Comparison of ENCODE assay signal across 10 cellular contexts in genomic region chr10:22629126-22629525, GRCh38.
A peak's percentile ranks its signal among the peaks of the same experiment; 100 is the strongest.
DNase-seq lines count a peak whose midpoint lies in the region; ATAC-seq lines count a peak whose summit lies in the region.
"Had no signal": no experiment of that assay in that cellular context is flagged by ENCODE, and none has a peak within 500 bp of the region (broad histone marks: within the 10 kb centered on the region; RNA-seq: fewer than 3 reads in every experiment).

No MANE protein-coding gene starts in this region.

- H3K4me1 Mint-ChIP-seq in activated CD4-positive, alpha-beta memory T cell treated with anti-CD3 and anti-CD28 coated beads, Interleukin-2, amount 10 ng/mL, durations not matched to agents 7 days and 5 days, result peaks cover 94% of the 10 kb centered on the region

- peaks cover 5% of the 10 kb centered on the region for H3K36me3 Mint-ChIP-seq in activated CD4-positive, alpha-beta memory T cell treated with anti-CD3 and anti-CD28 coated beads, Interleukin-2, amount 10 ng/mL, durations not matched to agents 7 days and 5 days (ENCODE audit: low read depth)

- ATAC-seq in GM18909 (IDR thresholded peaks at IDR 0.05; ENCODE audit: poor library complexity, unreplicated experiment), result peak; percentile 24

- H3K4me1 ChIP-seq in BLaER1 treated with 17β-estradiol and CSF1 and Interleukin-3, amounts not matched to agents 10 nM and 100 nM, result peaks cover 17 to 92% (median 22%) of the 10 kb centered on the region in 10 experiments

- no peak overlapping the region for H3K4me3 Mint-ChIP-seq in activated CD4-positive, alpha-beta memory T cell treated with anti-CD3 and anti-CD28 coated beads, Interleukin-2, amount 10 ng/mL, durations not matched to agents 7 days and 5 days

- H3K27me3 ChIP-seq in BLaER1 treated with 17β-estradiol and CSF1 and Interleukin-3, amounts not matched to agents 10 nM and 100 nM, result no peaks in the 10 kb centered on the region

- peak overlapping the region in 6 of 11 experiments; percentile 8 to 97 (median 78); a peak in 6 of 22 replicates for H3K4me2 ChIP-seq in BLaER1 treated with 17β-estradiol and CSF1 and Interleukin-3, amounts not matched to agents 10 nM and 100 nM

- CTCF ChIA-PET in activated CD4-positive, alpha-beta memory T cell treated with anti-CD3 and anti-CD28 coated beads, Interleukin-2, amount 10 ng/mL, durations not matched to agents 7 days and 5 days (lab: Charles Lee), result interaction anchor here (0.6 to 5.3 kb wide), 7 partner anchors 9 to 615 kb away, joined by 3 to 28 read pairs (median 6); no protein-coding TSS in a partner anchor

- peak overlapping the region in 3 of 11 experiments; percentile 80 to 96 (median 95); a peak in 5 of 22 replicates for H3K27ac ChIP-seq in BLaER1 treated with 17β-estradiol and CSF1 and Interleukin-3, amounts not matched to agents 10 nM and 100 nM

- no peak overlapping the region for H3K9ac ChIP-seq in BLaER1 treated with 17β-estradiol and CSF1 and Interleukin-3, amounts not matched to agents 10 nM and 100 nM

- no peak overlapping the region for H3K4me3 ChIP-seq in BLaER1 treated with 17β-estradiol and CSF1 and Interleukin-3, amounts not matched to agents 10 nM and 100 nM

- peak overlapping the region; percentile 69 for H3K27ac Mint-ChIP-seq in activated CD4-positive, alpha-beta memory T cell treated with anti-CD3 and anti-CD28 coated beads, Interleukin-2, amount 10 ng/mL, durations not matched to agents 7 days and 5 days

- peaks cover 0 to 6% (median 0%) of the 10 kb centered on the region in 11 experiments; a peak in 2 of 22 replicates for H3K9me3 ChIP-seq in BLaER1 treated with 17β-estradiol and CSF1 and Interleukin-3, amounts not matched to agents 10 nM and 100 nM (replicated peaks in 1 of 11)

- POLR2A ChIA-PET in activated CD4-positive, alpha-beta memory T cell treated with anti-CD3 and anti-CD28 coated beads, Interleukin-2, amount 10 ng/mL, durations not matched to agents 7 days and 5 days (lab: Charles Lee), result interaction anchor here (1.5 to 13.0 kb wide), 11 partner anchors 13 to 85 kb away, joined by 3 to 198 read pairs (median 21); partner anchors contain the start of gene PIP4K2A

- H3K9me3 Mint-ChIP-seq in activated CD4-positive, alpha-beta memory T cell treated with anti-CD3 and anti-CD28 coated beads, Interleukin-2, amount 10 ng/mL, durations not matched to agents 7 days and 5 days, result no peaks in the 10 kb centered on the region

- H4K20me1 ChIP-seq in BLaER1 treated with 17β-estradiol and CSF1 and Interleukin-3, amounts not matched to agents 10 nM and 100 nM, result peaks cover 0 to 33% (median 6%) of the 10 kb centered on the region in 11 experiments; a peak in 7 of 22 replicates

- DNase-seq in activated CD4-positive, alpha-beta memory T cell treated with anti-CD3 and anti-CD28 coated beads, Interleukin-2, amount 10 ng/mL, durations not matched to agents 7 days and 5 days, result no peak
- DNase-seq in kidney glomerular epithelial cell (lab: John Stamatoyannopoulos, UW) (peak; percentile 17), cortex of kidney (lab: John Stamatoyannopoulos, UW) (no peak), DMS153 (lab: John Stamatoyannopoulos, UW) (no peak), MV-4-11 (lab: John Stamatoyannopoulos, UW) (no peak), islet precursor cell (no peak)
- DNase-seq: KBM-7, NCI-H2081 treated with DMSO at 0.1 percent for 48 hours had no signal

- no peaks in the 10 kb centered on the region for H3K27me3 Mint-ChIP-seq in activated CD4-positive, alpha-beta memory T cell treated with anti-CD3 and anti-CD28 coated beads, Interleukin-2, amount 10 ng/mL, durations not matched to agents 7 days and 5 days

- H3K36me3 ChIP-seq in BLaER1 treated with 17β-estradiol and CSF1 and Interleukin-3, amounts not matched to agents 10 nM and 100 nM, result peaks cover 0 to 3% (median 0%) of the 10 kb centered on the region in 11 experiments; a peak in 2 of 22 replicates
